In genomic region chr3:66253790-66254620, GRCh38 we compare ENCODE assay signal across 7 cellular contexts. TPM values are rescaled to one million over a fixed set of nuclear protein-coding genes. Genes with fewer than 3 reads are reported as not detected.
DNase-seq lines count a peak whose midpoint lies in the region; ATAC-seq, FAIRE-seq and TF ChIP-seq lines count a peak whose summit lies in the region.

No MANE protein-coding gene starts in this region.

- ATAC-seq in aorta (ENCODE audit: low FRiP score), result no peak
- no peak for ATAC-seq in GM18502 (IDR thresholded peaks at IDR 0.05; ENCODE audit: poor library complexity, unreplicated experiment)

- no peak overlapping the region for H3K27ac ChIP-seq in aorta (ENCODE audit: low read depth in 1 of 2, low read length in 2 of 2)

- H3K36me3 ChIP-seq in bronchial epithelial cell (ENCODE audit: control insufficient read depth, insufficient read depth, low read length) (no peaks in the 10 kb centered on the region), aorta (ENCODE audit: control insufficient read depth in 1 of 2, insufficient read depth in 2 of 2, low read length in 1 of 2) (peaks cover 0 to 2% of the 10 kb centered on the region in 2 donors)

- peak; percentile 51 for TF ChIP-seq CTCF in GM10248 (IDR thresholded peaks at IDR 0.05; ENCODE audit: control extremely low read depth, extremely low read depth, low read depth, missing control alignments)
- peak; percentile 80 for TF ChIP-seq CTCF in LNCAP (IDR thresholded peaks at IDR 0.05)
- TF ChIP-seq CTCF in bronchial epithelial cell (IDR thresholded peaks at IDR 0.05; ENCODE audit: insufficient read depth, low read length, severe bottlenecking), result peak; percentile 40

- no peaks in the 10 kb centered on the region for H3K9me3 ChIP-seq in aorta (ENCODE audit: control insufficient read depth, low read length)

- WGBS in aorta, 2 donors, result 61% methylated on average over 6 of the region's 6 CpGs

- FAIRE-seq in bronchial epithelial cell (lab: Jason Lieb, UNC), result no peak

- intact Hi-C loops in aorta (cut with DNase I), result loop anchor here (2.0 to 5.0 kb wide), 2 partner anchors 563 kb away; no protein-coding TSS in a partner anchor

- no peaks in the 10 kb centered on the region for H3K27me3 ChIP-seq in bronchial epithelial cell (ENCODE audit: control insufficient read depth, insufficient read depth, low read length)
- H3K27me3 ChIP-seq in aorta (ENCODE audit: control insufficient read depth in 1 of 2, insufficient read depth in 2 of 2, low read length in 1 of 2), result no peaks in the 10 kb centered on the region

- H3K4me1 ChIP-seq in aorta (ENCODE audit: control insufficient read depth in 1 of 2, insufficient read depth in 2 of 2, low read length in 2 of 2), result no peaks in the 10 kb centered on the region

- no peak overlapping the region for H3K4me3 ChIP-seq in bronchial epithelial cell (ENCODE audit: low read depth, low read length)
- H3K4me3 ChIP-seq in aorta (ENCODE audit: low read length in 2 of 2), result no peak overlapping the region

- POLR2A ChIA-PET in GM10248 (lab: Yijun Ruan, JAX), result no interaction called here

- peak; percentile 37 for DNase-seq in GM10248 (ENCODE audit: extremely low spot score)
- DNase-seq in bronchial epithelial cell (ENCODE audit: low read depth), result peak; percentile 52
- DNase-seq in medulla oblongata (ENCODE audit: extremely low spot score), result peak; percentile 65
- no peak for DNase-seq in aorta
- DNase-seq in activated effector memory CD4-positive, alpha-beta T cell treated with Interleukin-2 at 50 U/mL for 16 hours, result no peak

- CTCF ChIA-PET in GM10248 (lab: Yijun Ruan, JAX), result interaction anchor here (0.7 to 11.3 kb wide), 44 partner anchors 8 to 856 kb away, joined by 3 to 130 read pairs (median 4); no protein-coding TSS in a partner anchor

RNA-seq across cellular contexts. Expression of gene SLC25A26, which starts 33.2 kb away (rescaled TPM):
- total RNA-seq in bronchial epithelial cell (28.3 and 39.0 TPM in 2 replicates), aorta (10 to 100 TPM; 16.2 to 17.5 TPM)
- 10 to 100 TPM; 14.9 to 17.3 TPM for polyA plus RNA-seq in aorta

Comparison
In these comparisons a context has a peak if more than half of its experiments do, and no peak if none do; other contexts are left out.
1. DNase-seq: peak in GM10248 (single experiment), bronchial epithelial cell (single experiment) and medulla oblongata (single experiment); none in aorta (0 of 2) and activated effector memory CD4-positive, alpha-beta T cell treated with Interleukin-2 at 50 U/mL for 16 hours (single experiment).
2. Peak in every context shown above with its lines, with median percentiles within 50 percentile points of each other: CTCF ChIP-seq.